In the genomic region with DNA sequence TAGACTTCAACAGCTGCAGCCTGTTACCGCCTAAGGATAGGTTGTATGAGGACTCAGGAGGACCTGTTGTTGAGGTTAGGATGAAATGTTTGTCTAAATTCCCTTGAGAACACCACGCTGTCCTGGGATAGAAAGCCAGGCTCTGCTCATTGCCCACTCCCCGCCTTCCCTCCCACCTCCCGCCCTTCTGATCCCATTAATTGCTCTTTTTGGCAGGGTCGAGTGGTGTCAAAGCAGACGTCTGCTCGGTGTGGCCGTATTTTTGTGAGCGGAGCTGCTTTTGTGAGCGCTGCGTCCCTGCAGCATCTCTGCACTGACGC, we compare ENCODE assay signal across 8 cellular contexts.
A peak's percentile ranks its signal among the peaks of the same experiment; 100 is the strongest.
DNase-seq lines count a peak whose midpoint lies in the region; ATAC-seq, FAIRE-seq and TF ChIP-seq lines count a peak whose summit lies in the region.

No MANE protein-coding gene starts in this region.

- TF ChIP-seq CTCF in heart left ventricle (IDR thresholded peaks at IDR 0.05) (peak in 2 of 12 donors; percentile 19 to 24), bronchial epithelial cell (IDR thresholded peaks at IDR 0.05; ENCODE audit: insufficient read depth, low read length, severe bottlenecking) (peak; percentile 33), mesothelial cell of epicardium (IDR thresholded peaks at IDR 0.05; ENCODE audit: unreplicated experiment) (no peak), vagina (IDR thresholded peaks at IDR 0.05) (no peak)

- peak overlapping the region; percentile 71 for H3K4me3 Mint-ChIP-seq in mesothelial cell of epicardium

- peak overlapping the region; percentile 93 for H3K27ac Mint-ChIP-seq in mesothelial cell of epicardium

- whole genome bisulfite sequencing in heart left ventricle, 4 donors: 1 to 5% (median 3%) methylated on average over 12 of the region's 12 CpGs

- peaks cover 0 to 16% (median 7%) of the 10 kb centered on the region in 12 donors for H3K4me1 ChIP-seq in heart left ventricle
- H3K4me1 ChIP-seq in vagina: peaks cover 16% of the 10 kb centered on the region

- DNase-seq in heart left ventricle (no peak), Right ventricle myocardium superior (no peak), bronchial epithelial cell (ENCODE audit: low read depth) (no peak), mesothelial cell of epicardium (ENCODE audit: low spot score in 2 of 2, unreplicated experiment in 2 of 2) (no peak), vagina (ENCODE audit: extremely low spot score in 2 of 2) (no peak)

- H3K27me3 ChIP-seq in heart left ventricle (peaks cover 0 to 26% (median 3%) of the 10 kb centered on the region in 9 donors), bronchial epithelial cell (ENCODE audit: control insufficient read depth, insufficient read depth, low read length) (no peaks in the 10 kb centered on the region), vagina (no peaks in the 10 kb centered on the region)

- no peak for TF ChIP-seq POLR2A in heart left ventricle (IDR thresholded peaks at IDR 0.05)
- no peak for TF ChIP-seq POLR2A in vagina (IDR thresholded peaks at IDR 0.05)

- H3K27ac ChIP-seq in heart left ventricle: peak overlapping the region in 3 of 12 donors; percentile 27 to 75 (median 72)
- H3K27ac ChIP-seq in vagina: peak overlapping the region; percentile 83

- no peaks in the 10 kb centered on the region for H3K9me3 ChIP-seq in heart left ventricle
- H3K9me3 ChIP-seq in vagina: no peaks in the 10 kb centered on the region

- ATAC-seq in heart left ventricle: no peak
- no peak for ATAC-seq in Right ventricle myocardium superior (ENCODE audit: poor library complexity)
- ATAC-seq in GM21515 (IDR thresholded peaks at IDR 0.05; ENCODE audit: unreplicated experiment): no peak
- ATAC-seq in GM18909 (IDR thresholded peaks at IDR 0.05; ENCODE audit: poor library complexity, unreplicated experiment): no peak
- no peak for ATAC-seq in HG02571 (IDR thresholded peaks at IDR 0.05; ENCODE audit: unreplicated experiment)

- intact Hi-C loops in heart left ventricle (cut with DNase I): loop anchor here in 1 of 10 donors (10.0 kb wide), 1 partner anchor 929 kb away; no protein-coding TSS in a partner anchor
- intact Hi-C loops in Right ventricle myocardium superior (cut with DNase I): no loop called here
- intact Hi-C loops in vagina (cut with DNase I): no loop called here

- no peak for FAIRE-seq in bronchial epithelial cell (lab: Jason Lieb, UNC)

- H3K9me3 Mint-ChIP-seq in mesothelial cell of epicardium: peaks cover 7% of the 10 kb centered on the region

- peak overlapping the region; percentile 11 to 69 (median 56) for H3K4me3 ChIP-seq in heart left ventricle
- H3K4me3 ChIP-seq in bronchial epithelial cell (ENCODE audit: low read depth, low read length): peak overlapping the region; percentile 52
- peak overlapping the region; percentile 48 to 55 for H3K4me3 ChIP-seq in vagina

- H3K27me3 Mint-ChIP-seq in mesothelial cell of epicardium (ENCODE audit: low read depth): no peaks in the 10 kb centered on the region

- H3K36me3 Mint-ChIP-seq in mesothelial cell of epicardium: peaks cover 5% of the 10 kb centered on the region

- H3K36me3 ChIP-seq in heart left ventricle (no peaks in the 10 kb centered on the region), bronchial epithelial cell (ENCODE audit: control insufficient read depth, insufficient read depth, low read length) (no peaks in the 10 kb centered on the region), vagina (no peaks in the 10 kb centered on the region)

- H3K4me1 Mint-ChIP-seq in mesothelial cell of epicardium: peaks cover 25% of the 10 kb centered on the region
